Comparison of ENCODE assay signal across 1 cellular context in genomic region chr3:172467170-172467824, GRCh38.
TF ChIP-seq lines count a peak whose summit lies in the region.

No MANE protein-coding gene starts in this region.

TF ChIP-seq in IMR-90, 13 proteins besides CTCF, POLR2A, EP300 and RAD21:
- TF ChIP-seq FOS (IDR thresholded peaks at IDR 0.05; ENCODE audit: low read depth, low read length) (peak; percentile 26; the same call in 1 of the 2 replicates), BHLHE40 (IDR thresholded peaks at IDR 0.05; ENCODE audit: low read depth, low read length) (no peak), RCOR1 (IDR thresholded peaks at IDR 0.05; ENCODE audit: insufficient replicate concordance, low read length) (no peak)
